In the genomic region with DNA sequence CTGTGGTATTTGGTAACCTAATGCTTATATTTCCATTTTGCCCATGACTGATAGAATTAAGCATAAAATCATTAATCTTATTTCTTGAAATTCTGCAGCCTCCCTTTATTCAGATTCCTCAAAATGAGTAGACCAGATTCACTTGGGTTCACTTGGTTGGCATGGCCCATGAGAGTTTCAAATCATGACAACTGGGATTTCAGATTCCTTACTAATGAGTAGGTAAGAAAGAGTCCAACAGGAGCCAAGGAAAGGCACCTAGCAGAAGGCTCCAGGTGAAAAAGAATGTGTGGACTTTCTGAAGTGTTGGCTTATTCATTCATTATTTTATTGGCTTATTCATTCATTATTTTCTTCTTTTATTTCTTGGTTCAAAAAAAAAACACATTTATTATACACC, we compare ENCODE assay signal across 8 cellular contexts.
"Had no signal": no experiment of that assay in that cellular context is flagged by ENCODE, and none has a peak within 500 bp of the region (broad histone marks: within the 10 kb centered on the region; RNA-seq: fewer than 3 reads in every experiment).

No MANE protein-coding gene starts in this region.

- H3K9ac ChIP-seq: GM23248 had no signal

- H2AFZ ChIP-seq: GM23248 had no signal

- DNase-seq: GM23248, GOT3, H9, HCEC 1CT, KBM-7 had no signal

- H3K4me3 ChIP-seq: GM23248 had no signal

- FAIRE-seq: H54, HepG2 had no signal

- H3K27ac ChIP-seq: GM23248, HL-60 had no signal
